ENCODE assay signal across 32 cellular contexts in genomic region chr2:199308567-199308966, GRCh38.
"Had no signal": no experiment of that assay in that cellular context is flagged by ENCODE, and none has a peak within 500 bp of the region (broad histone marks: within the 10 kb centered on the region; RNA-seq: fewer than 3 reads in every experiment).

No MANE protein-coding gene starts in this region.

- H2AFZ ChIP-seq: PC-9 had no signal

- ATAC-seq: activated CD8-positive, alpha-beta T cell treated with anti-CD3 and anti-CD28 coated beads for 36 hours; activated T-cell treated with anti-CD3 and anti-CD28 coated beads, Interleukin-2, amount 50 U/mL, for 72 hours; activated T-helper 17 cell treated with anti-CD3 and anti-CD28 coated beads, Interleukin-2, amount 50 U/mL, for 72 hours; Right ventricle myocardium inferior had no signal

- H3K4me2 ChIP-seq: PC-9 had no signal

- H3K4me1 Mint-ChIP-seq: activated CD4-positive, alpha-beta T cell treated with anti-CD3 and anti-CD28 coated beads, Interleukin-2, amount 10 ng/mL, durations not matched to agents 24 days and 14 days; activated naive CD8-positive, alpha-beta T cell treated with anti-CD3 and anti-CD28 coated beads for 36 hours; activated T-helper 17 cell treated with anti-CD3 and anti-CD28 coated beads, Interleukin-2, amount 50 U/mL, for 72 hours had no signal

- H3K36me3 ChIP-seq: cardiac muscle cell had no signal

- H3K27ac ChIP-seq: cardiac muscle cell, PC-9, RWPE1, VCaP had no signal

- H3K36me3 Mint-ChIP-seq: activated naive CD8-positive, alpha-beta T cell treated with anti-CD3 and anti-CD28 coated beads for 36 hours had no signal

- H3K27me3 Mint-ChIP-seq: activated CD4-positive, alpha-beta T cell treated with anti-CD3 and anti-CD28 coated beads, Interleukin-2, amount 10 ng/mL, durations not matched to agents 24 days and 14 days; activated CD8-positive, alpha-beta T cell treated with anti-CD3 and anti-CD28 coated beads for 36 hours; activated naive CD8-positive, alpha-beta T cell treated with anti-CD3 and anti-CD28 coated beads for 36 hours had no signal

- H3K27ac Mint-ChIP-seq: activated CD4-positive, alpha-beta T cell treated with anti-CD3 and anti-CD28 coated beads, Interleukin-2, amount 10 ng/mL, durations not matched to agents 24 days and 14 days; activated CD8-positive, alpha-beta T cell treated with anti-CD3 and anti-CD28 coated beads for 36 hours; activated naive CD8-positive, alpha-beta T cell treated with anti-CD3 and anti-CD28 coated beads for 36 hours; activated T-cell treated with anti-CD3 and anti-CD28 coated beads, Interleukin-2, amount 50 U/mL, for 72 hours; activated T-helper 17 cell treated with anti-CD3 and anti-CD28 coated beads, Interleukin-2, amount 50 U/mL, for 72 hours had no signal

- H3K27me3 ChIP-seq: cardiac muscle cell had no signal

- DNase-seq: activated CD4-positive, alpha-beta T cell treated with anti-CD3 and anti-CD28 coated beads for 1 hour; activated CD4-positive, alpha-beta T cell treated with anti-CD3 and anti-CD28 coated beads, Interleukin-2, amount 10 ng/mL, durations not matched to agents 24 days and 14 days; activated CD4-positive, alpha-beta T cell treated with anti-CD3 and anti-CD28 coated beads, Interleukin-2, amount 50 U/mL, for 4 hours; activated CD4-positive, CD25-positive, alpha-beta regulatory T cell; activated CD8-positive, alpha-beta T cell treated with anti-CD3 and anti-CD28 coated beads for 36 hours; activated effector memory CD4-positive, alpha-beta T cell treated with anti-CD3 and anti-CD28 coated beads, Interleukin-2, amount 50 U/mL, for 16 hours; activated naive CD4-positive, alpha-beta T cell; activated naive CD4-positive, alpha-beta T cell treated with anti-CD3 and anti-CD28 coated beads, Interleukin-2, amount 50 U/mL, for 16 hours; activated naive CD8-positive, alpha-beta T cell treated with anti-CD3 and anti-CD28 coated beads for 36 hours; activated T-cell treated with anti-CD3 and anti-CD28 coated beads, Interleukin-2, amount 50 U/mL, for 1 hour; activated T-cell treated with anti-CD3 and anti-CD28 coated beads, Interleukin-2, amount 50 U/mL, for 72 hours; amniotic stem cell; aorta; Kasumi-1; KG1; MM.1S; NCI-H1092 treated with DMSO at 0.1 percent for 48 hours; NCI-H1694; NCI-H1930; NCI-H2081 treated with DMSO at 0.1 percent for 48 hours; NCI-H226; NCI-H524 treated with DMSO at 0.1 percent for 48 hours; PC-9; SW 1271; T-helper 1 cell; T-helper 2 cell; T-helper 9 cell had no signal

- H3K4me3 Mint-ChIP-seq: activated CD4-positive, alpha-beta T cell treated with anti-CD3 and anti-CD28 coated beads, Interleukin-2, amount 10 ng/mL, durations not matched to agents 24 days and 14 days; activated CD8-positive, alpha-beta T cell treated with anti-CD3 and anti-CD28 coated beads for 36 hours; activated naive CD8-positive, alpha-beta T cell treated with anti-CD3 and anti-CD28 coated beads for 36 hours; activated T-cell treated with anti-CD3 and anti-CD28 coated beads, Interleukin-2, amount 50 U/mL, for 72 hours; activated T-helper 17 cell treated with anti-CD3 and anti-CD28 coated beads, Interleukin-2, amount 50 U/mL, for 72 hours had no signal

- H3K9me3 Mint-ChIP-seq: activated CD4-positive, alpha-beta T cell treated with anti-CD3 and anti-CD28 coated beads, Interleukin-2, amount 10 ng/mL, durations not matched to agents 24 days and 14 days; activated CD8-positive, alpha-beta T cell treated with anti-CD3 and anti-CD28 coated beads for 36 hours; activated naive CD8-positive, alpha-beta T cell treated with anti-CD3 and anti-CD28 coated beads for 36 hours; activated T-helper 17 cell treated with anti-CD3 and anti-CD28 coated beads, Interleukin-2, amount 50 U/mL, for 72 hours had no signal

- H3K4me3 ChIP-seq: cardiac muscle cell, PC-9 had no signal
